Comparison of ENCODE assay signal across 8 cellular contexts in genomic region chr4:73069338-73070071, GRCh38. TPM values are rescaled to one million over a fixed set of nuclear protein-coding genes. Genes with fewer than 3 reads are reported as not detected.
DNase-seq lines count a peak whose midpoint lies in the region; ATAC-seq and TF ChIP-seq lines count a peak whose summit lies in the region.

A gene with protein sequence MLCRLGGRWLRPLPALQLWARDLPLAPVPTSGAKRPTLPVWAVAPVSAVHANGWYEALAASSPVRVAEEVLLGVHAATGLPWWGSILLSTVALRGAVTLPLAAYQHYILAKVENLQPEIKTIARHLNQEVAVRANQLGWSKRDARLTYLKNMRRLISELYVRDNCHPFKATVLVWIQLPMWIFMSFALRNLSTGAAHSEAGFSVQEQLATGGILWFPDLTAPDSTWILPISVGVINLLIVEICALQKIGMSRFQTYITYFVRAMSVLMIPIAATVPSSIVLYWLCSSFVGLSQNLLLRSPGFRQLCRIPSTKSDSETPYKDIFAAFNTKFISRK (minus strand): TSS chr4:73069716. CDS start chr4:73069649, 67 bp downstream.

- peaks cover 0 to 24% (median 15%) of the 10 kb centered on the region in 12 donors for H3K4me1 ChIP-seq in heart left ventricle

- DNase-seq in GM13976 (ENCODE audit: low spot score) (peak; percentile 91), NCI-H146 treated with DMSO at 0.1 percent for 48 hours (lab: John Stamatoyannopoulos, UW; ENCODE audit: unreplicated experiment) (peak; percentile 93), amniotic epithelial cell (ENCODE audit: low read depth) (peak; percentile 98), heart left ventricle (peak; percentile 97 to 99 (median 99)), pons (ENCODE audit: low spot score) (peak; percentile 99), type B pancreatic cell (ENCODE audit: extremely low spot score, unreplicated experiment) (peak; percentile 98)

- H3K27me3 ChIP-seq in heart left ventricle: no peaks in the 10 kb centered on the region

- peak within 1 kb of the TSS; percentile 88 to 99 (median 97) for H3K27ac ChIP-seq in heart left ventricle

- in situ Hi-C loops in GM13976 (cut with MboI; ENCODE audit: low sequenced_read_pairs, unreplicated experiment): loop anchor here (10.0 kb wide), 1 partner anchor 185 kb away; the partner anchor contains the start of gene ANKRD17

- peaks cover 9% of the 10 kb centered on the region for H3K36me3 Mint-ChIP-seq in type B pancreatic cell

- peak; percentile 81 for ATAC-seq in HG02870 (IDR thresholded peaks at IDR 0.05; ENCODE audit: unreplicated experiment)
- peak; percentile 96 to 99 (median 97) for ATAC-seq in heart left ventricle

- H3K4me3 Mint-ChIP-seq in type B pancreatic cell: peak within 1 kb of the TSS; percentile 96

- H3K27me3 Mint-ChIP-seq in type B pancreatic cell: no peaks in the 10 kb centered on the region

- H3K36me3 ChIP-seq in heart left ventricle: peaks cover 0 to 41% (median 19%) of the 10 kb centered on the region in 9 donors

- TF ChIP-seq POLR2A in heart left ventricle (IDR thresholded peaks at IDR 0.05): peak in 1 of 2 donors; percentile 91

- intact Hi-C loops in T-helper 1 cell treated with Interleukin-12 subunit alpha and Interleukin-12 subunit beta and Interleukin-4 antibody, amounts not matched to agents 30 ng/mL and 1 ng/mL, for 36 hours (cut with micrococcal nuclease): loop anchor here (1.0 to 10.0 kb wide), 8 partner anchors 17 to 1378 kb away; partner anchors contain the start of genes AREG and MTHFD2L
- intact Hi-C loops in heart left ventricle (cut with DNase I): loop anchor here (1.0 to 10.0 kb wide), 7 partner anchors 55 to 193 kb away; partner anchors contain the start of gene ANKRD17 (in 7 of the 10)

- H3K4me3 ChIP-seq in heart left ventricle: peak within 1 kb of the TSS; percentile 69 to 96 (median 82)

- WGBS in heart left ventricle, 4 donors: 0% methylated on average over 42 to 62 of the region's 62 CpGs

- no peaks in the 10 kb centered on the region for H3K9me3 ChIP-seq in heart left ventricle

- H3K27ac Mint-ChIP-seq in type B pancreatic cell: peak within 1 kb of the TSS; percentile 99

- no peak for TF ChIP-seq CTCF in GM13976 (IDR thresholded peaks at IDR 0.05; ENCODE audit: borderline replicate concordance, control extremely low read depth, extremely low read depth, insufficient read depth, missing control alignments)
- TF ChIP-seq CTCF in heart left ventricle (IDR thresholded peaks at IDR 0.05): peak in 3 of 12 donors; percentile 6 to 12 (median 11)
- TF ChIP-seq CTCF in type B pancreatic cell (conservative IDR thresholded peaks at IDR 0.05): no peak

- no peaks in the 10 kb centered on the region for H3K9me3 Mint-ChIP-seq in type B pancreatic cell

- peaks cover 9% of the 10 kb centered on the region for H3K4me1 Mint-ChIP-seq in type B pancreatic cell (ENCODE audit: unreplicated experiment)

RNA-seq across cellular contexts. Expression of the gene that starts here (rescaled TPM):
- 17.3 and 17.7 TPM in 2 replicates for total RNA-seq in T-helper 1 cell treated with Interleukin-12 subunit alpha and Interleukin-12 subunit beta and Interleukin-4 antibody, amounts not matched to agents 30 ng/mL and 1 ng/mL, for 36 hours
- total RNA-seq in heart left ventricle (10 to 100 TPM; 14.0 to 32.2 (median 17.9) TPM), type B pancreatic cell (ENCODE audit: low replicate concordance) (15.4 and 16.8 TPM in 2 replicates)
- polyA plus RNA-seq in heart left ventricle: 10 to 100 TPM; 11.0 to 11.3 TPM

Comparison
In these comparisons a context has a peak if more than half of its experiments do, and no peak if none do; other contexts are left out.
1. Peak in every context shown above with its lines: DNase-seq, ATAC-seq, H3K4me3 ChIP-seq and H3K27ac ChIP-seq.